In the genomic region with DNA sequence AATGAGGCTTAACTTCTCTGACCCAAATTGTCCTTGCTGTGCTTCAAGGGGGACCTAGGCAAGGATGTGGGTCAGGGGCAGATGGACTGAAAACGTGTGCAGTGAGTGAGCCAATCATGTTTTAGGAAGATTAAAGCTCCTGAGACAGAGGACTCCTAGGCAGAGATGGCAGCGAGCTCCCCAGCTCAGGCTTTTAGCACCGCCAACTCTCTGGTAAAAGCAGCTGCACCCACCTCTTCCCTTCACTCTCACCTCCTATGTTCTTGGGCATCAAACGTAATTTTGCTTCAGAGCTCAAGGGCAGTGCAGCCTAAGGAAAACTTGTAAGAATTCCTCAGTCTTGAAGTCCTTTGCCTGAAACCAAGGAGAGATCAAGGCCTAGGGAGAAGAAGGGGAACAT, we compare ENCODE assay signal across 24 cellular contexts.
"Had no signal": no experiment of that assay in that cellular context is flagged by ENCODE, and none has a peak within 500 bp of the region (broad histone marks: within the 10 kb centered on the region; RNA-seq: fewer than 3 reads in every experiment).

No MANE protein-coding gene starts in this region.

- H3K36me3 ChIP-seq: esophagus muscularis mucosa, gastroesophageal sphincter, heart right ventricle, left lung, lower lobe of right lung had no signal

- FAIRE-seq: colon, endothelial cell of umbilical vein, frontal cortex, islet of Langerhans, keratinocyte had no signal

- DNase-seq: dermis blood vessel endothelial cell; dorsolateral prefrontal cortex; effector CD4-positive, alpha-beta T cell; effector memory CD4-positive, alpha-beta T cell; foreskin keratinocyte; glutamatergic neuron; heart right ventricle; hippocampal formation; left cardiac atrium; left lung; left ventricle myocardium superior; lower lobe of right lung; mesenchymal stem cell; mucosa of descending colon; naive B cell had no signal

- H3K4me3 Mint-ChIP-seq: mesothelial cell of epicardium, naive B cell had no signal

- H3K9me3 ChIP-seq: esophagus muscularis mucosa, gastroesophageal sphincter, heart right ventricle, left lung, lower lobe of right lung, mucosa of descending colon had no signal

- H3K4me1 ChIP-seq: foreskin keratinocyte had no signal

- H3K27ac Mint-ChIP-seq: mesothelial cell of epicardium had no signal

- H3K9me3 Mint-ChIP-seq: mesothelial cell of epicardium, naive B cell had no signal

- ATAC-seq: foreskin keratinocyte, gastroesophageal sphincter, heart right ventricle, left cardiac atrium, left lung, left ventricle myocardium superior, lower lobe of right lung, mucosa of descending colon had no signal

- H3K36me3 Mint-ChIP-seq: mesothelial cell of epicardium, naive B cell had no signal

- H3K27ac ChIP-seq: coronary artery, dorsolateral prefrontal cortex, esophagus muscularis mucosa, foreskin keratinocyte, gastroesophageal sphincter, heart right ventricle, left lung, lower lobe of right lung had no signal

- H3K4me3 ChIP-seq: coronary artery, dorsolateral prefrontal cortex, esophagus muscularis mucosa, gastroesophageal sphincter, heart right ventricle, left lung, lower lobe of right lung, mucosa of descending colon had no signal
